In the genomic region with DNA sequence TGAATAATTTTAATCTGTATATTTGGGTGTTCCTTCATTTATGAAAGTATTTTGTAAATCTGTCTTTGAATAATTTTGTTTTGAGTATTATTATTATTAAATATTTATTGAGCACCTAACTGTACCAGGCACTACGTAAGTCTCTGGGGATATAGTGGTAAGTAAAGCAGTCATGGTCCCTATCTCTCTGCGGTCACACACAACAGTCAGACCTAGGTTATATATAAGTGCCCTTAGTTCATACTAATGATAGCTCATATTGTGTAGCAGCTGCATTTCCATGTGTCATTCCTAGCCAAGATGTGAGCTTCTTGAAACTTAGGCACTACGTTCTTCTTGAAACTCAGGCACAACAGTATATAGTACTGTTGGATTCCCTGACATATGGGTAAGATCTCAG, we compare ENCODE assay signal across 11 cellular contexts. TPM values are rescaled to one million over a fixed set of nuclear protein-coding genes. Genes with fewer than 3 reads are reported as not detected.
DNase-seq lines count a peak whose midpoint lies in the region; ATAC-seq and TF ChIP-seq lines count a peak whose summit lies in the region.
"Had no signal": no experiment of that assay in that cellular context is flagged by ENCODE, and none has a peak within 500 bp of the region (broad histone marks: within the 10 kb centered on the region; RNA-seq: fewer than 3 reads in every experiment).

No MANE protein-coding gene starts in this region.

- H3K79me2 ChIP-seq in HCT116 (ENCODE audit: insufficient read depth, low read length) (peaks cover 97% of the 10 kb centered on the region), OCI-LY7 (ENCODE audit: insufficient read depth, low read depth, low read length) (peaks cover 100% of the 10 kb centered on the region)

- intact Hi-C loops in HCT116 (cut with micrococcal nuclease): no loop called here
- intact Hi-C loops in OCI-LY7 (cut with micrococcal nuclease; ENCODE audit: unreplicated experiment): no loop called here
- intact Hi-C loops in gastrocnemius medialis (cut with DNase I; ENCODE audit: low total_unique reads): no loop called here

- POLR2A ChIA-PET in HCT116 (lab: Charles Lee) (interaction anchor here (1.8 kb wide), 1 partner anchor 10 kb away, joined by 5 read pairs; no protein-coding TSS in a partner anchor), OCI-LY7 (lab: Charles Lee) (interaction anchor here (0.6 to 2.4 kb wide), 9 partner anchors 8 to 1725 kb away, joined by 3 to 15 read pairs (median 4); a partner anchor contains a TSS)

- RAD21 ChIA-PET in HCT116 (lab: Charles Lee; ENCODE audit: low non-redundant PET in 1 of 2, low total read pairs in 2 of 2, uncharacterized antibody in 2 of 2, unreplicated experiment in 2 of 2): no interaction called here

- peak; percentile 97 for ATAC-seq in GM18861 (IDR thresholded peaks at IDR 0.05; ENCODE audit: unreplicated experiment)
- ATAC-seq in HCT116: peak; percentile 38
- peak; percentile 30 to 84 for ATAC-seq in gastrocnemius medialis

- CTCF ChIA-PET in HCT116 (lab: Charles Lee) (interaction anchor here (0.9 to 2.1 kb wide), 9 partner anchors 10 to 217 kb away, joined by 3 to 14 read pairs (median 5); a partner anchor contains a TSS), OCI-LY7 (lab: Charles Lee; ENCODE audit: unreplicated experiment) (interaction anchor here (0.9 to 1.1 kb wide), 3 partner anchors 11 to 53 kb away, joined by 3 read pairs; no protein-coding TSS in a partner anchor)

- H4K20me1 ChIP-seq in HCT116 (ENCODE audit: insufficient read depth) (no peaks in the 10 kb centered on the region; the same call in 1 of the 2 replicates), OCI-LY7 (ENCODE audit: insufficient read depth, low read length) (peaks cover 41% of the 10 kb centered on the region; the same call in 1 of the 2 replicates)

- H3K9me2 ChIP-seq in HCT116 (ENCODE audit: insufficient read depth) (no peaks in the 10 kb centered on the region), OCI-LY7 (ENCODE audit: insufficient read depth, low read length) (no peaks in the 10 kb centered on the region)

- H3K4me3 ChIP-seq in HCT116 (replicated peaks in 1 of 2; ENCODE audit: low read depth in 1 of 2, low read length in 2 of 2) (no peak overlapping the region), OCI-LY7 (ENCODE audit: low read depth, low read length, poor library complexity, severe bottlenecking) (no peak overlapping the region), gastrocnemius medialis (no peak overlapping the region)
- H3K4me3 ChIP-seq: uterus had no signal

- no peaks in the 10 kb centered on the region for H3K27me3 ChIP-seq in HCT116 (ENCODE audit: insufficient read depth, low read length)
- no peaks in the 10 kb centered on the region for H3K27me3 ChIP-seq in gastrocnemius medialis
- H3K27me3 ChIP-seq: uterus had no signal

- H3K27ac ChIP-seq in HCT116 (ENCODE audit: low read depth, low read length) (no peak overlapping the region), OCI-LY7 (ENCODE audit: low read depth, low read length, poor library complexity, severe bottlenecking) (peak overlapping the region; percentile 54), gastrocnemius medialis (peak overlapping the region; percentile 59 to 96 (median 74))

- TF ChIP-seq RAD21 in HCT116 (IDR thresholded peaks at IDR 0.05; ENCODE audit: low read depth): no peak

- TF ChIP-seq POLR2A in HCT116 (IDR thresholded peaks at IDR 0.05; ENCODE audit: borderline replicate concordance, extremely low read depth, insufficient read depth, insufficient read length) (no peak), gastrocnemius medialis (IDR thresholded peaks at IDR 0.05) (no peak)

- H3K4me1 ChIP-seq in HCT116 (ENCODE audit: control insufficient read depth in 1 of 2, insufficient read depth in 2 of 2, low read length in 2 of 2): no peaks in the 10 kb centered on the region; a peak in 1 of 4 replicates
- H3K4me1 ChIP-seq in OCI-LY7 (ENCODE audit: insufficient read depth, low read length, poor library complexity, severe bottlenecking): peaks cover 38% of the 10 kb centered on the region
- peaks cover 82 to 88% of the 10 kb centered on the region in 2 donors for H3K4me1 ChIP-seq in gastrocnemius medialis
- H3K4me1 ChIP-seq: uterus had no signal

- H3K36me3 ChIP-seq in HCT116 (ENCODE audit: control insufficient read depth in 1 of 2, insufficient read depth in 2 of 2, low read length in 2 of 2): peaks cover 3% of the 10 kb centered on the region in 2 experiments; a peak in 1 of 4 replicates
- peaks cover 90% of the 10 kb centered on the region for H3K36me3 ChIP-seq in OCI-LY7 (ENCODE audit: insufficient read depth, low read length)
- peaks cover 0 to 4% of the 10 kb centered on the region in 2 donors for H3K36me3 ChIP-seq in gastrocnemius medialis
- H3K36me3 ChIP-seq: uterus had no signal

- in situ Hi-C loops in gastrocnemius medialis (cut with MboI; ENCODE audit: low sequenced_read_pairs in 4 of 4): no loop called here

- H3K4me2 ChIP-seq in HCT116 (ENCODE audit: low read length) (no peak overlapping the region), OCI-LY7 (ENCODE audit: low read length) (peak overlapping the region; percentile 70; the same call in 1 of the 2 replicates)

- DNase-seq in HCT116 (ENCODE audit: low read depth, low spot score): no peak
- DNase-seq in OCI-LY7 (ENCODE audit: low spot score): peak; percentile 5
- no peak for DNase-seq in gastrocnemius medialis
- no peak for DNase-seq in stimulated activated naive CD4-positive, alpha-beta T cell treated with Interleukin-2 at 50 U/mL for 16 hours (lab: John Stamatoyannopoulos, UW)
- DNase-seq in activated CD4-positive, alpha-beta T cell treated with anti-CD3 and anti-CD28 coated beads, Interleukin-2, amount 50 U/mL, for 48 hours: no peak
- DNase-seq in DMS79 (lab: John Stamatoyannopoulos, UW): no peak
- DNase-seq in NCI-H446 treated with DMSO at 0.1 percent for 48 hours (lab: John Stamatoyannopoulos, UW): no peak
- DNase-seq: DND-41, posterior cingulate gyrus, uterus had no signal

- H3K9me3 ChIP-seq in HCT116 (ENCODE audit: control insufficient read depth in 1 of 2, insufficient read depth in 1 of 2, low read depth in 1 of 2, low read length in 2 of 2) (no peaks in the 10 kb centered on the region), OCI-LY7 (ENCODE audit: low read length) (no peaks in the 10 kb centered on the region), gastrocnemius medialis (no peaks in the 10 kb centered on the region)
- H3K9me3 ChIP-seq: uterus had no signal

- no peak for TF ChIP-seq CTCF in HCT116 (IDR thresholded peaks at IDR 0.05 in 2 of 3, conservative IDR thresholded peaks at IDR 0.05 in 1 of 3; ENCODE audit: borderline replicate concordance in 1 of 3, insufficient read depth in 1 of 3, low read depth in 2 of 3, low read length in 2 of 3)
- TF ChIP-seq CTCF in OCI-LY7 (conservative IDR thresholded peaks at IDR 0.05; ENCODE audit: low read length): no peak
- TF ChIP-seq CTCF in gastrocnemius medialis (IDR thresholded peaks at IDR 0.05 in 4 of 5, conservative IDR thresholded peaks at IDR 0.05 in 1 of 5): no peak

- H2AFZ ChIP-seq in HCT116 (ENCODE audit: low read depth, low read length, poor library complexity, severe bottlenecking) (no peak overlapping the region), OCI-LY7 (ENCODE audit: low read length) (no peak overlapping the region)

- no TSS peak for BruUV-seq in HCT116 (replicated peaks; lab: Mats Ljungman, UMichigan)
- BruUV-seq in OCI-LY7 (replicated peaks; lab: Mats Ljungman, UMichigan): no TSS peak

- no peak overlapping the region for H3K9ac ChIP-seq in HCT116 (ENCODE audit: low read length)

TF ChIP-seq in HCT116, 20 proteins besides CTCF, POLR2A, EP300 and RAD21 (continues in another document):
- TF ChIP-seq SP1 (IDR thresholded peaks at IDR 0.05; ENCODE audit: low read depth) (no peak), JUND (IDR thresholded peaks at IDR 0.05) (no peak), SIN3A (IDR thresholded peaks at IDR 0.05; ENCODE audit: low read depth) (no peak), TCF7L2 (IDR thresholded peaks at IDR 0.05; ENCODE audit: borderline replicate concordance, extremely low read depth, insufficient read depth, insufficient read length) (no peak), CBX3 (IDR thresholded peaks at IDR 0.05; ENCODE audit: low read depth) (no peak)
- TF ChIP-seq, protein P1, sequence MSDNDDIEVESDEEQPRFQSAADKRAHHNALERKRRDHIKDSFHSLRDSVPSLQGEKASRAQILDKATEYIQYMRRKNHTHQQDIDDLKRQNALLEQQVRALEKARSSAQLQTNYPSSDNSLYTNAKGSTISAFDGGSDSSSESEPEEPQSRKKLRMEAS (IDR thresholded peaks at IDR 0.05): no peak

RNA-seq across cellular contexts. Expression of a gene that starts 12.4 kb away (rescaled TPM):
- total RNA-seq in HCT116 (2021; ENCODE audit: unreplicated experiment) (59.7 TPM), OCI-LY7 (2022) (154 and 167 TPM in 2 replicates), gastrocnemius medialis (10 to 100 TPM; 10.0 to 56.6 (median 13.6) TPM)
- 11.2 and 13.4 TPM in 2 replicates for polyA plus RNA-seq in HCT116 (2012)
- total RNA-seq in OCI-LY7 (2014; rRNA removed; shearing (Covaris generic)): 85.1 and 90.2 TPM in 2 replicates

RNA-seq across cellular contexts. Expression of a gene that starts 22.3 kb away (rescaled TPM):
- total RNA-seq in HCT116 (2021; ENCODE audit: unreplicated experiment) (33.0 TPM), OCI-LY7 (2022) (58.1 and 66.5 TPM in 2 replicates), gastrocnemius medialis (10 to 100 TPM; 12.0 to 30.0 (median 15.5) TPM)
- polyA plus RNA-seq in HCT116 (2012): 31.9 and 33.3 TPM in 2 replicates
- 44.1 and 48.9 TPM in 2 replicates for total RNA-seq in OCI-LY7 (2014; rRNA removed; shearing (Covaris generic))

RNA-seq across cellular contexts. Expression of a gene that starts 31.2 kb away (rescaled TPM):
- 43.4 TPM for total RNA-seq in HCT116 (2021; ENCODE audit: unreplicated experiment)
- polyA plus RNA-seq in HCT116 (2012): 24.2 and 33.7 TPM in 2 replicates
- total RNA-seq in OCI-LY7 (2014; rRNA removed; shearing (Covaris generic)): 30.0 and 33.0 TPM in 2 replicates
- total RNA-seq in OCI-LY7 (2022): 36.2 and 39.5 TPM in 2 replicates
- total RNA-seq in gastrocnemius medialis: 10 to 100 TPM; 35.5 to 54.6 (median 40.6) TPM

RNA-seq across cellular contexts. Expression of a gene that starts 40.6 kb away (rescaled TPM):
- total RNA-seq in HCT116 (2021; ENCODE audit: unreplicated experiment) (6.3 TPM), OCI-LY7 (2022) (not detected in 2 replicates), gastrocnemius medialis (100 to 1,000 TPM; 141 to 256 (median 167) TPM)
- 4.5 and 5.2 TPM in 2 replicates for polyA plus RNA-seq in HCT116 (2012)
- total RNA-seq in OCI-LY7 (2014; rRNA removed; shearing (Covaris generic)): 0.05 and 0.09 TPM in 2 replicates

Comparison
In these comparisons a context has a peak if more than half of its experiments do, and no peak if none do; other contexts are left out.
1. ATAC-seq: peak in every context shown above with its lines; median percentile 97 in GM18861; 57 in gastrocnemius medialis; 38 in HCT116.